18 cellular contexts compared by ENCODE assay signal in the genomic region with DNA sequence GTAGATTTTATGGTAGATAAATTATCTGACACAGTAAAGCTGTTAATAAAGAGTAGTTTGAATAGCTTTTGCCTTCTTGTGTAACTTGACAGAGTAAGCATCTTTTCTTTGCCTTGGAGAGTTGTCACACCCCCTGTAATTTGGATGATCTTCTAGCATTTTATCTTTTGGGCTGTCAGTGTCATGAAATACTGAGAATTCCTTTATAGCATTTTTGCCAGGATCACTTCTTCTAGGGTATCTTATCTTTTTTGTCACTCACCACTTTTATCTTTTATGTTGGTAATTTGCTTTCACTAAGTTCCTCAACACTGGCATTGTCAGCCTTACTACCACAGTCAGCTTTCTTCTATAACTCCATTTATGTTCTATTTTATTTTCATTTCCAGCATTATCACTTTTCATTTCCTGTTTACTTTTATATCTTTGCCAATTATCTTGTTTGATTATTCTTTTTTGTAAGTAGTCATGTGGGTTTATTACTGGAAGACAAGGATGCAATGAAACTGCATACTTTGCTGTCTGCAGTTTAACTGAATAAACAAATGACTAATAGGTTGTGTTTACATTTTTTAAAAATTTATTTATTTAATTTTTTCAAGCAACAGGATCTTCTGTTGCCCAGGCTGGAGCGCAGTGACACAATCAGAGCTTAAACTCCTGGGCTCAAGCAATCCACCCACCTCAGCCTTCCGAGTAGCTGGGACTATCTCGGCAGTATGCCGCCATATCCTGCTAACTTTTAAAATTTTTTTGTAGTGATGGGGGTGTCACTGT. TPM values are rescaled to one million over a fixed set of nuclear protein-coding genes. Genes with fewer than 3 reads are reported as not detected.
DNase-seq lines count a peak whose midpoint lies in the region; ATAC-seq and TF ChIP-seq lines count a peak whose summit lies in the region.
"Had no signal": no experiment of that assay in that cellular context is flagged by ENCODE, and none has a peak within 500 bp of the region (broad histone marks: within the 10 kb centered on the region; RNA-seq: fewer than 3 reads in every experiment).

No MANE protein-coding gene starts in this region.

- TF ChIP-seq POLR2A in prostate gland (IDR thresholded peaks at IDR 0.05): no peak

- 74% methylated on average over 4 of the region's 4 CpGs for WGBS in prostate gland

- H3K27ac ChIP-seq in prostate gland: peak overlapping the region in 1 of 2 donors; percentile 16
- H3K27ac ChIP-seq: epithelial cell of prostate, thyroid gland had no signal

- no peak overlapping the region for H3K4me3 ChIP-seq in prostate gland
- H3K4me3 ChIP-seq: adrenal gland, thyroid gland had no signal

- no peak for ATAC-seq in activated CD4-positive, alpha-beta T cell treated with anti-CD3 and anti-CD28 coated beads for 36 hours
- ATAC-seq in GM21717 (IDR thresholded peaks at IDR 0.05; ENCODE audit: unreplicated experiment) (no peak), GM18511 (IDR thresholded peaks at IDR 0.05; ENCODE audit: unreplicated experiment) (no peak)
- ATAC-seq: HCT116 had no signal

- no peaks in the 10 kb centered on the region for H3K4me1 ChIP-seq in prostate gland (replicated peaks)
- H3K4me1 ChIP-seq: thyroid gland had no signal

- H3K27me3 Mint-ChIP-seq in activated CD4-positive, alpha-beta T cell treated with anti-CD3 and anti-CD28 coated beads, Interleukin-2, amount 10 ng/mL, durations not matched to agents 7 days and 5 days: no peaks in the 10 kb centered on the region
- H3K27me3 Mint-ChIP-seq in activated CD4-positive, alpha-beta T cell treated with anti-CD3 and anti-CD28 coated beads for 36 hours: no peaks in the 10 kb centered on the region
- no peaks in the 10 kb centered on the region for H3K27me3 Mint-ChIP-seq in dendritic cell treated with granulocyte-macrophage colony-stimulating factor and Interleukin-4, amounts not matched to agents 40 ng/mL and 50 ng/mL, for 4 days

- no peak for DNase-seq in activated CD4-positive, alpha-beta T cell treated with anti-CD3 and anti-CD28 coated beads, Interleukin-2, amount 10 ng/mL, durations not matched to agents 7 days and 5 days
- no peak for DNase-seq in activated CD4-positive, alpha-beta T cell treated with anti-CD3 and anti-CD28 coated beads for 36 hours
- peak; percentile 0 for DNase-seq in OCI-M1 (lab: John Stamatoyannopoulos, UW)
- DNase-seq in prostate gland (ENCODE audit: low spot score): peak; percentile 9
- no peak for DNase-seq in middle frontal gyrus (ENCODE audit: extremely low spot score, low spot score)
- DNase-seq: activated CD4-positive, alpha-beta T cell treated with anti-CD3 and anti-CD28 coated beads, Interleukin-2, amount 50 U/mL, for 1 hour; adrenal gland; hippocampal formation; NCI-H2171; NK-92 treated with Interleukin-12 subunit alpha and Interleukin-12 subunit beta, amount 100 ng/mL, for 24 hours; SIG-M5; T1000; thyroid gland had no signal

- intact Hi-C loops in activated CD4-positive, alpha-beta T cell treated with anti-CD3 and anti-CD28 coated beads for 36 hours (cut with DNase I, micrococcal nuclease): no loop called here
- intact Hi-C loops in dendritic cell treated with granulocyte-macrophage colony-stimulating factor and Interleukin-4, amounts not matched to agents 40 ng/mL and 50 ng/mL, for 4 days (cut with micrococcal nuclease): loop anchor here (10.0 kb wide), 1 partner anchor 211 kb away; no protein-coding TSS in a partner anchor
- intact Hi-C loops in prostate gland (cut with DNase I): no loop called here

- H3K27me3 ChIP-seq in prostate gland (replicated peaks; ENCODE audit: insufficient read depth): no peaks in the 10 kb centered on the region
- H3K27me3 ChIP-seq: adrenal gland, thyroid gland had no signal

- peaks cover 4% of the 10 kb centered on the region for H3K4me1 Mint-ChIP-seq in activated CD4-positive, alpha-beta T cell treated with anti-CD3 and anti-CD28 coated beads, Interleukin-2, amount 10 ng/mL, durations not matched to agents 7 days and 5 days
- no peaks in the 10 kb centered on the region for H3K4me1 Mint-ChIP-seq in activated CD4-positive, alpha-beta T cell treated with anti-CD3 and anti-CD28 coated beads for 36 hours
- H3K4me1 Mint-ChIP-seq in dendritic cell treated with granulocyte-macrophage colony-stimulating factor and Interleukin-4, amounts not matched to agents 40 ng/mL and 50 ng/mL, for 4 days (ENCODE audit: low read depth): peaks cover 14% of the 10 kb centered on the region

- POLR2A ChIA-PET in activated CD4-positive, alpha-beta T cell treated with anti-CD3 and anti-CD28 coated beads, Interleukin-2, amount 10 ng/mL, durations not matched to agents 7 days and 5 days (lab: Charles Lee): no interaction called here
- POLR2A ChIA-PET in activated CD4-positive, alpha-beta T cell treated with anti-CD3 and anti-CD28 coated beads for 36 hours (lab: Charles Lee): no interaction called here

- H3K36me3 Mint-ChIP-seq in activated CD4-positive, alpha-beta T cell treated with anti-CD3 and anti-CD28 coated beads, Interleukin-2, amount 10 ng/mL, durations not matched to agents 7 days and 5 days (ENCODE audit: low read depth): peaks cover 29% of the 10 kb centered on the region
- peaks cover 30% of the 10 kb centered on the region for H3K36me3 Mint-ChIP-seq in activated CD4-positive, alpha-beta T cell treated with anti-CD3 and anti-CD28 coated beads for 36 hours (ENCODE audit: low read depth)
- H3K36me3 Mint-ChIP-seq in dendritic cell treated with granulocyte-macrophage colony-stimulating factor and Interleukin-4, amounts not matched to agents 40 ng/mL and 50 ng/mL, for 4 days (ENCODE audit: low read depth): peaks cover 83% of the 10 kb centered on the region

- CTCF ChIA-PET in activated CD4-positive, alpha-beta T cell treated with anti-CD3 and anti-CD28 coated beads, Interleukin-2, amount 10 ng/mL, durations not matched to agents 7 days and 5 days (lab: Charles Lee): interaction anchor here (1.5 kb wide), 1 partner anchor 19 kb away, joined by 3 read pairs; no protein-coding TSS in a partner anchor
- CTCF ChIA-PET in activated CD4-positive, alpha-beta T cell treated with anti-CD3 and anti-CD28 coated beads for 36 hours (lab: Charles Lee): interaction anchor here (0.6 kb wide), 1 partner anchor 438 kb away, joined by 3 read pairs; no protein-coding TSS in a partner anchor

- H3K4me3 Mint-ChIP-seq in activated CD4-positive, alpha-beta T cell treated with anti-CD3 and anti-CD28 coated beads, Interleukin-2, amount 10 ng/mL, durations not matched to agents 7 days and 5 days: no peak overlapping the region
- H3K4me3 Mint-ChIP-seq in activated CD4-positive, alpha-beta T cell treated with anti-CD3 and anti-CD28 coated beads for 36 hours: no peak overlapping the region
- no peak overlapping the region for H3K4me3 Mint-ChIP-seq in dendritic cell treated with granulocyte-macrophage colony-stimulating factor and Interleukin-4, amounts not matched to agents 40 ng/mL and 50 ng/mL, for 4 days

- H3K36me3 ChIP-seq in prostate gland: peaks cover 0 to 4% of the 10 kb centered on the region in 2 donors

- H3K9me3 Mint-ChIP-seq in activated CD4-positive, alpha-beta T cell treated with anti-CD3 and anti-CD28 coated beads, Interleukin-2, amount 10 ng/mL, durations not matched to agents 7 days and 5 days: no peaks in the 10 kb centered on the region
- no peaks in the 10 kb centered on the region for H3K9me3 Mint-ChIP-seq in activated CD4-positive, alpha-beta T cell treated with anti-CD3 and anti-CD28 coated beads for 36 hours (ENCODE audit: low read depth)
- H3K9me3 Mint-ChIP-seq in dendritic cell treated with granulocyte-macrophage colony-stimulating factor and Interleukin-4, amounts not matched to agents 40 ng/mL and 50 ng/mL, for 4 days: no peaks in the 10 kb centered on the region

- H3K27ac Mint-ChIP-seq in activated CD4-positive, alpha-beta T cell treated with anti-CD3 and anti-CD28 coated beads, Interleukin-2, amount 10 ng/mL, durations not matched to agents 7 days and 5 days: peak overlapping the region; percentile 44
- no peak overlapping the region for H3K27ac Mint-ChIP-seq in activated CD4-positive, alpha-beta T cell treated with anti-CD3 and anti-CD28 coated beads for 36 hours
- peak overlapping the region; percentile 30 for H3K27ac Mint-ChIP-seq in dendritic cell treated with granulocyte-macrophage colony-stimulating factor and Interleukin-4, amounts not matched to agents 40 ng/mL and 50 ng/mL, for 4 days

- no peak for TF ChIP-seq CTCF in prostate gland (IDR thresholded peaks at IDR 0.05)

- H3K9me3 ChIP-seq in prostate gland: no peaks in the 10 kb centered on the region
- H3K9me3 ChIP-seq: adrenal gland, thyroid gland had no signal

RNA-seq across cellular contexts. Expression of gene ACAT1, which starts 28.1 kb away (rescaled TPM):
- total RNA-seq in activated CD4-positive, alpha-beta T cell treated with anti-CD3 and anti-CD28 coated beads, Interleukin-2, amount 10 ng/mL, durations not matched to agents 7 days and 5 days: 10 to 100 TPM; 42.3 to 46.5 TPM
- 10 to 100 TPM; 59.0 to 67.0 TPM for total RNA-seq in activated CD4-positive, alpha-beta T cell treated with anti-CD3 and anti-CD28 coated beads for 36 hours
- total RNA-seq in prostate gland: 100 to 1,000 TPM in 1 of 2 donors, 10 to 100 TPM in 1; 65.1 to 152 TPM

Comparison
In these comparisons a context has a peak if more than half of its experiments do, and no peak if none do; other contexts are left out.
1. DNase-seq: peak in OCI-M1 (single experiment) and prostate gland (single experiment); none in activated CD4-positive, alpha-beta T cell treated with anti-CD3 and anti-CD28 coated beads, Interleukin-2, amount 10 ng/mL, durations not matched to agents 7 days and 5 days (single experiment), activated CD4-positive, alpha-beta T cell treated with anti-CD3 and anti-CD28 coated beads for 36 hours (single experiment) and middle frontal gyrus (single experiment).